ENCODE assay signal across 14 cellular contexts in genomic region chr5:125829349-125829748, GRCh38.
DNase-seq lines count a peak whose midpoint lies in the region; ATAC-seq, FAIRE-seq and TF ChIP-seq lines count a peak whose summit lies in the region.
"Had no signal": no experiment of that assay in that cellular context is flagged by ENCODE, and none has a peak within 500 bp of the region (broad histone marks: within the 10 kb centered on the region; RNA-seq: fewer than 3 reads in every experiment).

No MANE protein-coding gene starts in this region.

- H3K27ac ChIP-seq in MM.1S (ENCODE audit: low read length) = no peak overlapping the region
- no peak overlapping the region for H3K27ac ChIP-seq in esophagus squamous epithelium
- H3K27ac ChIP-seq: skin epidermis had no signal

- H2AFZ ChIP-seq in MM.1S (ENCODE audit: low read length) = no peak overlapping the region

- no peak overlapping the region for H3K9ac ChIP-seq in MM.1S (ENCODE audit: low read length)

- no peaks in the 10 kb centered on the region for H3K4me1 Mint-ChIP-seq in effector memory CD8-positive, alpha-beta T cell (ENCODE audit: low read depth in 2 of 2)

- no peaks in the 10 kb centered on the region for H3K9me2 ChIP-seq in MM.1S (replicated peaks; ENCODE audit: insufficient read depth, low read length)

- intact Hi-C loops in sciatic nerve (cut with DNase I) (no loop called here), esophagus squamous epithelium (cut with DNase I) (no loop called here)

- no peaks in the 10 kb centered on the region for H3F3A ChIP-seq in MM.1S (ENCODE audit: insufficient read depth, low read length)

- peaks cover 0 to 29% of the 10 kb centered on the region in 2 donors for H3K9me3 Mint-ChIP-seq in effector memory CD8-positive, alpha-beta T cell
- peaks cover 15 to 20% of the 10 kb centered on the region in 2 donors for H3K9me3 Mint-ChIP-seq in activated naive CD4-positive, alpha-beta T cell treated with anti-CD3 and anti-CD28 coated beads, Interleukin-2, amount 50 U/mL, for 72 hours

- TF ChIP-seq POLR2A in GM12892 (IDR thresholded peaks at IDR 0.05; ENCODE audit: low read depth, low read length) = no peak
- no peak for TF ChIP-seq POLR2A in esophagus squamous epithelium (IDR thresholded peaks at IDR 0.05)

- H3K4me3 Mint-ChIP-seq in effector memory CD8-positive, alpha-beta T cell = no peak overlapping the region

- no peak overlapping the region for H3K27ac Mint-ChIP-seq in effector memory CD8-positive, alpha-beta T cell
- no peak overlapping the region for H3K27ac Mint-ChIP-seq in activated naive CD4-positive, alpha-beta T cell treated with anti-CD3 and anti-CD28 coated beads, Interleukin-2, amount 50 U/mL, for 72 hours

- FAIRE-seq in GM12892 (lab: Jason Lieb, UNC) = peak; percentile 42

- 81 to 90% methylated on average over 3 to 4 of the region's 4 CpGs for WGBS in esophagus squamous epithelium, 2 donors

- no peak overlapping the region for H3K4me2 ChIP-seq in MM.1S (ENCODE audit: low read depth, low read length)

- ATAC-seq in GM19397 (IDR thresholded peaks at IDR 0.05; ENCODE audit: unreplicated experiment) (peak; percentile 97), HG02938 (IDR thresholded peaks at IDR 0.05; ENCODE audit: unreplicated experiment) (peak; percentile 97), sciatic nerve (no peak)
- ATAC-seq in effector memory CD8-positive, alpha-beta T cell (replicated peaks) = no peak
- ATAC-seq in activated naive CD4-positive, alpha-beta T cell treated with anti-CD3 and anti-CD28 coated beads, Interleukin-2, amount 50 U/mL, for 72 hours = no peak

- H3K9me3 ChIP-seq in MM.1S (replicated peaks; ENCODE audit: insufficient read depth, low read length) = no peaks in the 10 kb centered on the region
- H3K9me3 ChIP-seq in esophagus squamous epithelium = no peaks in the 10 kb centered on the region

- TF ChIP-seq CTCF in MM.1S (IDR thresholded peaks at IDR 0.05; ENCODE audit: low read length) (no peak), esophagus squamous epithelium (IDR thresholded peaks at IDR 0.05) (no peak)

- H3K4me1 ChIP-seq in MM.1S (ENCODE audit: low read length) (peaks cover 12% of the 10 kb centered on the region), esophagus squamous epithelium (no peaks in the 10 kb centered on the region)

- H3K27me3 ChIP-seq in MM.1S (replicated peaks; ENCODE audit: insufficient read depth, low read length) = no peaks in the 10 kb centered on the region
- no peaks in the 10 kb centered on the region for H3K27me3 ChIP-seq in esophagus squamous epithelium

- H4K20me1 ChIP-seq in MM.1S (ENCODE audit: insufficient read depth, low read length) = no peaks in the 10 kb centered on the region

- H3K36me3 ChIP-seq in MM.1S (replicated peaks; ENCODE audit: insufficient read depth, low read length) = no peaks in the 10 kb centered on the region
- H3K36me3 ChIP-seq in esophagus squamous epithelium = no peaks in the 10 kb centered on the region

- no peaks in the 10 kb centered on the region for H3K27me3 Mint-ChIP-seq in effector memory CD8-positive, alpha-beta T cell

- H3K36me3 Mint-ChIP-seq in effector memory CD8-positive, alpha-beta T cell (ENCODE audit: insufficient read depth) = no peaks in the 10 kb centered on the region
- H3K36me3 Mint-ChIP-seq in activated naive CD4-positive, alpha-beta T cell treated with anti-CD3 and anti-CD28 coated beads, Interleukin-2, amount 50 U/mL, for 72 hours = no peaks in the 10 kb centered on the region

- no peaks in the 10 kb centered on the region for H3K79me2 ChIP-seq in MM.1S (ENCODE audit: low read length)

- DNase-seq in GM12892 (ENCODE audit: insufficient read length) = no peak
- peak; percentile 77 for DNase-seq in MM.1S
- no peak for DNase-seq in sciatic nerve (ENCODE audit: low spot score)
- no peak for DNase-seq in effector memory CD8-positive, alpha-beta T cell
- DNase-seq in esophagus squamous epithelium (lab: John Stamatoyannopoulos, UW) = no peak
- DNase-seq in activated naive CD4-positive, alpha-beta T cell treated with anti-CD3 and anti-CD28 coated beads, Interleukin-2, amount 50 U/mL, for 72 hours (ENCODE audit: low spot score in 2 of 2) = no peak
- DNase-seq: activated gamma-delta T cell treated with Interleukin-2 at 50 U/mL for 16 hours, H7, Kasumi-1, NCI-H345, Right ventricle myocardium superior had no signal

- H3K4me3 ChIP-seq in MM.1S (ENCODE audit: low read length) (no peak overlapping the region), esophagus squamous epithelium (no peak overlapping the region)
- H3K4me3 ChIP-seq: skin epidermis had no signal

Comparison
In these comparisons a context has a peak if more than half of its experiments do, and no peak if none do; other contexts are left out.
1. ATAC-seq: peak in GM19397 (single experiment) and HG02938 (single experiment); none in sciatic nerve (single experiment), effector memory CD8-positive, alpha-beta T cell (single experiment) and activated naive CD4-positive, alpha-beta T cell treated with anti-CD3 and anti-CD28 coated beads, Interleukin-2, amount 50 U/mL, for 72 hours (0 of 2).